Comparison of ENCODE assay signal across 28 cellular contexts in the genomic region with DNA sequence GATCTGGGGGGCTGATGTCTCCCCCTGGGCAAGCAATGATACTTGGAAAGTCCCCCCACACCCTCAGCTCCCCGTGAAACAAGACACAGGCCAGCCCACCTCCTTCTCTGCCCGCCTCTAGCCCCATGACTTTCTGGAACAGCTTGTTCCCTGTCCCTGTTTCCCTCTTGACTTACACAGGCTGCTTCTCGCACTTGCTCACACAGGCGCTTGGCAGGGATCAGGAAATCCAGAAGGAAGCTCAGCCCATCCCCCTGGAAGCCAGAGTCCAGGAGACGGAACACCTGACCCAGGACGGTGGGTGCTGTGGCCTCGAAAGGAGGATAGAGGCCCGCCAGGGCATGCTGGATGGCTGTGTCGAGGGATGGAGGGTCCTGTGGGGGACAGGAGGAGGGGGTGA. TPM values are rescaled to one million over a fixed set of nuclear protein-coding genes. Genes with fewer than 3 reads are reported as not detected.
DNase-seq lines count a peak whose midpoint lies in the region; ATAC-seq and TF ChIP-seq lines count a peak whose summit lies in the region.
"Had no signal": no experiment of that assay in that cellular context is flagged by ENCODE, and none has a peak within 500 bp of the region (broad histone marks: within the 10 kb centered on the region; RNA-seq: fewer than 3 reads in every experiment).

No MANE protein-coding gene starts in this region.

- H3K36me3 ChIP-seq in ascending aorta (peaks cover 25 to 28% of the 10 kb centered on the region in 2 donors), muscle layer of colon (ENCODE audit: insufficient read depth, low read length) (peaks cover 4% of the 10 kb centered on the region), stomach (peaks cover 0 to 30% (median 10%) of the 10 kb centered on the region in 4 donors)
- H3K36me3 ChIP-seq: pancreas, SJSA1 had no signal

- H3K27ac ChIP-seq in ascending aorta (peak overlapping the region; percentile 31 to 65), muscle layer of colon (ENCODE audit: low read depth, low read length) (peak overlapping the region; percentile 67), stomach (peak overlapping the region in 3 of 5 donors; percentile 27 to 80 (median 70))
- H3K27ac ChIP-seq: epithelial cell of prostate, GM23248, pancreas, SJSA1, tibial artery had no signal

- intact Hi-C loops in ascending aorta (cut with DNase I): loop anchor here (5.0 kb wide), 1 partner anchor 52 kb away; no protein-coding TSS in a partner anchor
- intact Hi-C loops in Right ventricle myocardium superior (cut with DNase I): no loop called here
- intact Hi-C loops in stomach (cut with DNase I; ENCODE audit: low total_unique reads): no loop called here

- no peaks in the 10 kb centered on the region for H3K27me3 ChIP-seq in ascending aorta
- no peaks in the 10 kb centered on the region for H3K27me3 ChIP-seq in muscle layer of colon (ENCODE audit: control insufficient read depth in 1 of 2, insufficient read depth in 2 of 2, low read length in 2 of 2)
- peaks cover 0 to 10% (median 0%) of the 10 kb centered on the region in 3 donors for H3K27me3 ChIP-seq in stomach
- H3K27me3 ChIP-seq: pancreas, SJSA1, tibial artery had no signal

- TF ChIP-seq POLR2A in stomach (IDR thresholded peaks at IDR 0.05): no peak

- peak; percentile 88 for TF ChIP-seq EP300 in stomach (IDR thresholded peaks at IDR 0.05)

- H3K4me1 ChIP-seq in ascending aorta (peaks cover 0 to 9% of the 10 kb centered on the region in 2 donors), muscle layer of colon (ENCODE audit: insufficient read depth, low read length) (peaks cover 6% of the 10 kb centered on the region), stomach (peaks cover 0 to 22% (median 0%) of the 10 kb centered on the region in 4 donors)
- H3K4me1 ChIP-seq: pancreas, SJSA1 had no signal

- 75 to 82% (median 80%) methylated on average over 9 of the region's 9 CpGs for WGBS in stomach, 5 donors

- DNase-seq in ascending aorta (ENCODE audit: low spot score in 2 of 2) (no peak), Right ventricle myocardium superior (no peak), stomach (no peak), AG08395 (ENCODE audit: low spot score) (no peak), NCI-H82 treated with DMSO at 0.1 percent for 48 hours (lab: John Stamatoyannopoulos, UW; ENCODE audit: unreplicated experiment) (no peak), foreskin melanocyte (no peak)
- DNase-seq: activated CD4-positive, alpha-beta T cell treated with anti-CD3 and anti-CD28 coated beads for 48 hours; activated CD8-positive, alpha-beta memory T cell treated with anti-CD3 and anti-CD28 coated beads, Interleukin-2, amount 10 ng/mL, durations not matched to agents 7 days and 5 days; activated naive CD8-positive, alpha-beta T cell treated with anti-CD3 and anti-CD28 coated beads, Interleukin-2, amount 10 ng/mL, durations not matched to agents 7 days and 5 days; CD4-positive, alpha-beta T cell; DMS 273 treated with DMSO at 0.1 percent for 48 hours; glutamatergic neuron; GM23248; IMR-90; NCI-H1436 treated with DMSO at 0.1 percent for 48 hours; NCI-H774; pancreas; tibial artery had no signal

- peaks cover 0 to 20% of the 10 kb centered on the region in 2 donors for H3K9me3 ChIP-seq in ascending aorta
- no peaks in the 10 kb centered on the region for H3K9me3 ChIP-seq in muscle layer of colon (ENCODE audit: low read length)
- peaks cover 0 to 31% (median 26%) of the 10 kb centered on the region in 4 donors for H3K9me3 ChIP-seq in stomach
- H3K9me3 ChIP-seq: pancreas had no signal

- ATAC-seq in Right ventricle myocardium superior (ENCODE audit: poor library complexity) (peak; percentile 76), GM18870 (IDR thresholded peaks at IDR 0.05; ENCODE audit: unreplicated experiment) (no peak)
- ATAC-seq: activated CD8-positive, alpha-beta memory T cell treated with anti-CD3 and anti-CD28 coated beads, Interleukin-2, amount 10 ng/mL, durations not matched to agents 7 days and 5 days; activated T-helper 17 cell treated with anti-CD3 and anti-CD28 coated beads, Interleukin-2, amount 50 U/mL, for 72 hours; pancreas; stimulated activated memory B cell treated with anti-CD40 and anti-IgM and Interleukin-4, amounts not matched to agents 10 μg/mL and 1 μg/mL and 100 μg/mL, for 72 hours had no signal

- H3K4me3 ChIP-seq in ascending aorta: no peak overlapping the region
- H3K4me3 ChIP-seq in muscle layer of colon (ENCODE audit: low read depth in 1 of 2, low read length in 2 of 2): no peak overlapping the region
- no peak overlapping the region for H3K4me3 ChIP-seq in stomach
- H3K4me3 ChIP-seq: GM23248, pancreas, SJSA1, tibial artery had no signal

- no peak overlapping the region for H3K9ac ChIP-seq in muscle layer of colon (ENCODE audit: low read length)
- H3K9ac ChIP-seq: GM23248 had no signal

- TF ChIP-seq CTCF in ascending aorta (IDR thresholded peaks at IDR 0.05) (no peak), stomach (IDR thresholded peaks at IDR 0.05) (no peak)

RNA-seq across cellular contexts. Expression of a gene that starts 14.8 kb away (rescaled TPM):
- total RNA-seq in ascending aorta (15.2 TPM), Right ventricle myocardium superior (5.4 TPM), stomach (1 to 10 TPM in 4 of 5 donors, not detected in 1; 1.2 to 9.4 (median 2.4) TPM)
- polyA plus RNA-seq in stomach: 1 to 10 TPM; 2.4 to 3.6 (median 3.3) TPM
- total RNA-seq: activated CD8-positive, alpha-beta memory T cell treated with anti-CD3 and anti-CD28 coated beads, Interleukin-2, amount 10 ng/mL, durations not matched to agents 7 days and 5 days; activated naive CD8-positive, alpha-beta T cell treated with anti-CD3 and anti-CD28 coated beads, Interleukin-2, amount 10 ng/mL, durations not matched to agents 7 days and 5 days; activated T-helper 17 cell treated with anti-CD3 and anti-CD28 coated beads, Interleukin-2, amount 50 U/mL, for 72 hours; bronchial epithelial cell; CD4-positive, alpha-beta T cell; G401; OCI-LY7 had no signal

RNA-seq across cellular contexts. Expression of a gene that starts 58.2 kb away (rescaled TPM):
- total RNA-seq in ascending aorta (not detected), Right ventricle myocardium superior (0.11 TPM), stomach (1 to 10 TPM in 2 of 5 donors, not detected in 3; 1.3 to 4.8 TPM)
- polyA plus RNA-seq in stomach: under 1 TPM in 2 of 3 donors, not detected in 1; 0.13 to 0.44 TPM
- total RNA-seq: activated CD8-positive, alpha-beta memory T cell treated with anti-CD3 and anti-CD28 coated beads, Interleukin-2, amount 10 ng/mL, durations not matched to agents 7 days and 5 days; activated naive CD8-positive, alpha-beta T cell treated with anti-CD3 and anti-CD28 coated beads, Interleukin-2, amount 10 ng/mL, durations not matched to agents 7 days and 5 days; activated T-helper 17 cell treated with anti-CD3 and anti-CD28 coated beads, Interleukin-2, amount 50 U/mL, for 72 hours; bronchial epithelial cell; G401; GM23248; IMR-90; lower leg skin; OCI-LY7 had no signal
- polyA plus RNA-seq: pancreas had no signal
